1 cellular context compared by ENCODE assay signal in genomic region chr5:56608216-56608925, GRCh38.
TF ChIP-seq lines count a peak whose summit lies in the region.

No MANE protein-coding gene starts in this region.

TF ChIP-seq in H1, 55 proteins besides CTCF, POLR2A, EP300 and RAD21:
- TF ChIP-seq SRF (IDR thresholded peaks at IDR 0.05; ENCODE audit: low read depth, low read length) (no peak), MAFK (IDR thresholded peaks at IDR 0.05; ENCODE audit: low read depth, low read length) (peak; percentile 24; the same call in 1 of the 2 replicates), CBX5 (IDR thresholded peaks at IDR 0.05; ENCODE audit: low read depth, low read length) (no peak), EGR1 (IDR thresholded peaks at IDR 0.05; ENCODE audit: borderline replicate concordance, low read depth, low read length) (no peak), BACH1 (IDR thresholded peaks at IDR 0.05; ENCODE audit: low read length) (peak; percentile 87), KDM5A (IDR thresholded peaks at IDR 0.05; ENCODE audit: low read length) (no peak)
TF ChIP-seq in H1: peak in this region for 2.
